Comparison of ENCODE assay signal across 23 cellular contexts in genomic region chr2:181037922-181038321, GRCh38. TPM values are rescaled to one million over a fixed set of nuclear protein-coding genes. Genes with fewer than 3 reads are reported as not detected.
A peak's percentile ranks its signal among the peaks of the same experiment; 100 is the strongest.
DNase-seq lines count a peak whose midpoint lies in the region; ATAC-seq and TF ChIP-seq lines count a peak whose summit lies in the region.
"Had no signal": no experiment of that assay in that cellular context is flagged by ENCODE, and none has a peak within 500 bp of the region (broad histone marks: within the 10 kb centered on the region; RNA-seq: fewer than 3 reads in every experiment).

No MANE protein-coding gene starts in this region.

- H2AFZ ChIP-seq in neural progenitor cell (replicated peaks) = no peak overlapping the region
- H2AFZ ChIP-seq: parathyroid adenoma had no signal

- no peaks in the 10 kb centered on the region for H3K9me3 ChIP-seq in neural progenitor cell (ENCODE audit: low read depth)
- H3K9me3 ChIP-seq: mucosa of descending colon had no signal

- H3K27me3 Mint-ChIP-seq in Calu3 (ENCODE audit: unreplicated experiment) = no peaks in the 10 kb centered on the region
- H3K27me3 Mint-ChIP-seq in neural progenitor cell (ENCODE audit: insufficient read depth, low read depth) = no peaks in the 10 kb centered on the region
- H3K27me3 Mint-ChIP-seq: stimulated activated naive CD8-positive, alpha-beta T cell treated with anti-CD3 and anti-CD28 coated beads, Interleukin-15, Interleukin-2, amounts not matched to agents 100 ng/mL and 50 ng/mL, for 24 hours had no signal

- no peaks in the 10 kb centered on the region for H3K36me3 Mint-ChIP-seq in Calu3 (ENCODE audit: insufficient read depth, unreplicated experiment)
- H3K36me3 Mint-ChIP-seq in neural progenitor cell = peaks cover 20% of the 10 kb centered on the region

- H3K4me1 ChIP-seq in foreskin keratinocyte (peaks cover 23% of the 10 kb centered on the region), neural progenitor cell (no peaks in the 10 kb centered on the region)

- TF ChIP-seq CTCF in Calu3 (IDR thresholded peaks at IDR 0.05; ENCODE audit: unreplicated experiment) (no peak), foreskin keratinocyte (conservative IDR thresholded peaks at IDR 0.05) (no peak), neural progenitor cell (IDR thresholded peaks at IDR 0.05) (no peak)

- no peak overlapping the region for H3K4me3 ChIP-seq in neural progenitor cell
- H3K4me3 ChIP-seq: BLaER1 treated with 17β-estradiol and CSF1 and Interleukin-3, amounts not matched to agents 10 nM and 100 nM; mucosa of descending colon had no signal

- H4K20me1 ChIP-seq in neural progenitor cell (ENCODE audit: low read depth) = peaks cover 13% of the 10 kb centered on the region

- no peaks in the 10 kb centered on the region for H3F3A ChIP-seq in neural progenitor cell (ENCODE audit: low read depth)

- peak; percentile 64 for ATAC-seq in foreskin keratinocyte
- ATAC-seq in GM18861 (IDR thresholded peaks at IDR 0.05; ENCODE audit: unreplicated experiment) = no peak
- ATAC-seq: HepG2, mucosa of descending colon had no signal

- no peaks in the 10 kb centered on the region for H3K9me3 Mint-ChIP-seq in Calu3 (ENCODE audit: low read depth, unreplicated experiment)
- peaks cover 10% of the 10 kb centered on the region for H3K9me3 Mint-ChIP-seq in neural progenitor cell
- H3K9me3 Mint-ChIP-seq: stimulated activated naive CD8-positive, alpha-beta T cell treated with anti-CD3 and anti-CD28 coated beads, Interleukin-15, Interleukin-2, amounts not matched to agents 100 ng/mL and 50 ng/mL, for 24 hours had no signal

- peaks cover 85% of the 10 kb centered on the region for H3K79me2 ChIP-seq in neural progenitor cell (ENCODE audit: low read depth)

- intact Hi-C loops in Calu3 (cut with micrococcal nuclease; ENCODE audit: unreplicated experiment) = no loop called here

- H3K4me2 ChIP-seq in neural progenitor cell = no peak overlapping the region
- H3K4me2 ChIP-seq: BLaER1 treated with 17β-estradiol and CSF1 and Interleukin-3, amounts not matched to agents 10 nM and 100 nM had no signal

- no TSS peak for BruUV-seq in Calu3 (replicated peaks; lab: Mats Ljungman, UMichigan)

- H3K4me1 Mint-ChIP-seq in Calu3 (ENCODE audit: low read depth, unreplicated experiment) = no peaks in the 10 kb centered on the region
- no peaks in the 10 kb centered on the region for H3K4me1 Mint-ChIP-seq in neural progenitor cell

- CTCF ChIA-PET in Calu3 (lab: Charles Lee) = no interaction called here

- H3K4me3 Mint-ChIP-seq in Calu3 (ENCODE audit: low read depth, unreplicated experiment) (no peak overlapping the region), neural progenitor cell (no peak overlapping the region)
- H3K4me3 Mint-ChIP-seq: stimulated activated naive CD8-positive, alpha-beta T cell treated with anti-CD3 and anti-CD28 coated beads, Interleukin-15, Interleukin-2, amounts not matched to agents 100 ng/mL and 50 ng/mL, for 24 hours had no signal

- H3K27me3 ChIP-seq in foreskin keratinocyte (no peaks in the 10 kb centered on the region), neural progenitor cell (no peaks in the 10 kb centered on the region)
- H3K27me3 ChIP-seq: BLaER1 treated with 17β-estradiol and CSF1 and Interleukin-3, amounts not matched to agents 10 nM and 100 nM had no signal

- H3K27ac Mint-ChIP-seq in Calu3 (ENCODE audit: unreplicated experiment) (peak overlapping the region; percentile 33), neural progenitor cell (no peak overlapping the region)
- H3K27ac Mint-ChIP-seq: stimulated activated naive CD8-positive, alpha-beta T cell treated with anti-CD3 and anti-CD28 coated beads, Interleukin-15, Interleukin-2, amounts not matched to agents 100 ng/mL and 50 ng/mL, for 24 hours had no signal

- DNase-seq in Calu3 = no peak
- DNase-seq in HCEC 1CT = peak; percentile 84
- peak; percentile 67 for DNase-seq in amniotic epithelial cell (ENCODE audit: low read depth)
- DNase-seq in foreskin keratinocyte = peak in 1 of 2 donors; percentile 57
- DNase-seq in SKM-1 treated with dmso at 0.1 percent for 144 hours (lab: John Stamatoyannopoulos, UW; ENCODE audit: unreplicated experiment) = no peak
- DNase-seq in neural progenitor cell (ENCODE audit: low spot score) = no peak
- no peak for DNase-seq in NCI-H128 (lab: John Stamatoyannopoulos, UW; ENCODE audit: unreplicated experiment)
- DNase-seq: activated effector memory CD4-positive, alpha-beta T cell treated with anti-CD3 and anti-CD28 coated beads, Interleukin-2, amount 50 U/mL, for 16 hours; DMS79; effector CD4-positive, alpha-beta T cell; H7; kidney glomerular epithelial cell; mucosa of descending colon; NCI-H1092; NK-92 treated with Interleukin-12 subunit alpha and Interleukin-12 subunit beta, amount 100 ng/mL, for 24 hours; SHP77 treated with DMSO at 0.1 percent for 48 hours; small intestine; T-helper 9 cell had no signal

- no peaks in the 10 kb centered on the region for H3K36me3 ChIP-seq in neural progenitor cell

- H3K27ac ChIP-seq in foreskin keratinocyte (peak overlapping the region; percentile 7), neural progenitor cell (no peak overlapping the region)
- H3K27ac ChIP-seq: BLaER1 treated with 17β-estradiol and CSF1 and Interleukin-3, amounts not matched to agents 10 nM and 100 nM; parathyroid adenoma had no signal

- H3K9ac ChIP-seq in neural progenitor cell = no peak overlapping the region
- H3K9ac ChIP-seq: BLaER1 treated with 17β-estradiol and CSF1 and Interleukin-3, amounts not matched to agents 10 nM and 100 nM; parathyroid adenoma had no signal

RNA-seq across cellular contexts. Expression of gene UBE2E3, which starts 57.5 kb away (rescaled TPM):
- total RNA-seq in Calu3 (2022) (57.8 and 64.3 TPM in 2 replicates), foreskin keratinocyte (61.3 and 72.3 TPM in 2 replicates), neural progenitor cell (ENCODE audit: low replicate concordance) (343 and 379 TPM in 2 replicates)
- polyA plus RNA-seq in foreskin keratinocyte = 85.4 and 89.0 TPM in 2 replicates

Comparison
In these comparisons a context has a peak if more than half of its experiments do, and no peak if none do; other contexts are left out.
1. DNase-seq: peak in HCEC 1CT (single experiment) and amniotic epithelial cell (single experiment); none in Calu3 (single experiment), SKM-1 treated with dmso at 0.1 percent for 144 hours (single experiment), neural progenitor cell (single experiment) and NCI-H128 (single experiment).